23 cellular contexts compared by ENCODE assay signal in the genomic region with DNA sequence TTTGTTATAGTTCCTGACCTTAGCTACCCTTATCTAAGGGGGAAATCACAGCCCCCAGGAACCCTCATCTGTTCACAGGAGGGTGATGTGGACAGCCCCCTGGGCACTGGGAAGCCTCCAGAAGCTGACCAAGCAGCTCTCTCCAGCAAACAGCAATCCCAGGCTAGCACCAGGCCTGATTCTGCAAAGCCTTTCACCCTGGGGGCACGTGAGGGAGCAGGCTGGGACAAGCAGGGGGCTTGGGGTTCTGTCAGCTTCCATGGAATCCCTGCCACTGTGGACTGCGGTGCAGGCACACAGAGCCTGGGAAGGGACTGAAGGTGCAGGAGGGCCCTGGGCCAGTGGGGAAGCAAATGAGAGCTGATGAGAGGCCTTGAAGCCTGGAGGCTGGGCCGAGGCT. TPM values are rescaled to one million over a fixed set of nuclear protein-coding genes. Genes with fewer than 3 reads are reported as not detected.
DNase-seq lines count a peak whose midpoint lies in the region; ATAC-seq and TF ChIP-seq lines count a peak whose summit lies in the region.
"Had no signal": no experiment of that assay in that cellular context is flagged by ENCODE, and none has a peak within 500 bp of the region (broad histone marks: within the 10 kb centered on the region; RNA-seq: fewer than 3 reads in every experiment).

No MANE protein-coding gene starts in this region.

- POLR2A ChIA-PET in activated CD4-positive, alpha-beta T cell treated with anti-CD3 and anti-CD28 coated beads, Interleukin-2, amount 10 ng/mL, durations not matched to agents 7 days and 5 days (lab: Charles Lee) = interaction anchor here (0.6 kb wide), 1 partner anchor 10 kb away, joined by 4 read pairs; no protein-coding TSS in a partner anchor

- no peaks in the 10 kb centered on the region for H3K9me3 Mint-ChIP-seq in activated CD4-positive, alpha-beta T cell treated with anti-CD3 and anti-CD28 coated beads, Interleukin-2, amount 10 ng/mL, durations not matched to agents 7 days and 5 days
- H3K9me3 Mint-ChIP-seq in HFFc6 = no peaks in the 10 kb centered on the region
- H3K9me3 Mint-ChIP-seq in H9 = no peaks in the 10 kb centered on the region
- no peaks in the 10 kb centered on the region for H3K9me3 Mint-ChIP-seq in activated naive CD4-positive, alpha-beta T cell treated with anti-CD3 and anti-CD28 coated beads for 36 hours
- H3K9me3 Mint-ChIP-seq: CD4-positive, alpha-beta memory T cell had no signal

- intact Hi-C loops in gastrocnemius medialis (cut with DNase I; ENCODE audit: low total_unique reads) = no loop called here
- intact Hi-C loops in activated naive CD4-positive, alpha-beta T cell treated with anti-CD3 and anti-CD28 coated beads for 36 hours (cut with micrococcal nuclease) = no loop called here

- H2BK12ac ChIP-seq in mesenchymal stem cell (ENCODE audit: low read length in 2 of 2) (no peak overlapping the region), H9 (ENCODE audit: insufficient read length, low read depth, low read length) (no peak overlapping the region)

- H4K20me1 ChIP-seq in H9 (ENCODE audit: control insufficient read depth, insufficient read depth, insufficient read length) = no peaks in the 10 kb centered on the region

- H3K79me1 ChIP-seq in mesenchymal stem cell (replicated peaks; ENCODE audit: low read length, poor library complexity, severe bottlenecking) = peaks cover 6% of the 10 kb centered on the region
- H3K79me1 ChIP-seq in H9 (ENCODE audit: insufficient read depth, low read depth, low read length, poor library complexity, severe bottlenecking) = no peaks in the 10 kb centered on the region

- H3K27ac ChIP-seq in mesenchymal stem cell (ENCODE audit: low read length, poor library complexity, severe bottlenecking) (no peak overlapping the region), gastrocnemius medialis (peak overlapping the region; percentile 50 to 74 (median 58)), H9 (ENCODE audit: insufficient read length, low read depth, low read length) (no peak overlapping the region)
- H3K27ac ChIP-seq: 22Rv1, BLaER1, GM23248, HL-60 had no signal

- DNase-seq in activated CD4-positive, alpha-beta T cell treated with anti-CD3 and anti-CD28 coated beads, Interleukin-2, amount 10 ng/mL, durations not matched to agents 7 days and 5 days = no peak
- no peak for DNase-seq in activated CD4-positive, alpha-beta T cell treated with anti-CD3 and anti-CD28 coated beads, Interleukin-2, amount 50 U/mL, for 48 hours
- DNase-seq in HFFc6 = no peak
- DNase-seq in mesenchymal stem cell = no peak
- no peak for DNase-seq in gastrocnemius medialis
- DNase-seq in H9 = no peak
- no peak for DNase-seq in activated naive CD4-positive, alpha-beta T cell treated with anti-CD3 and anti-CD28 coated beads for 36 hours
- no peak for DNase-seq in NCI-H524 (lab: John Stamatoyannopoulos, UW)
- DNase-seq: ACHN; CD4-positive, alpha-beta memory T cell; KBM-7; NCI-H1105 treated with DMSO at 0.1 percent for 48 hours; NCI-H2081; NCI-H2171; NCI-H345; NCI-H524 treated with DMSO at 0.1 percent for 48 hours; NCI-H82; SHP77 had no signal

- H3K9me3 ChIP-seq in mesenchymal stem cell (ENCODE audit: control insufficient read depth, low read length) (no peaks in the 10 kb centered on the region), gastrocnemius medialis (no peaks in the 10 kb centered on the region), H9 (ENCODE audit: control insufficient read depth, low read depth, low read length) (no peaks in the 10 kb centered on the region)
- H3K9me3 ChIP-seq: BLaER1, HAP-1 had no signal

- 85% methylated on average over 3 of the region's 3 CpGs for WGBS in mesenchymal stem cell
- no CpG with 5 or more reads among the region's 3 CpGs for WGBS in H9 (ENCODE audit: extremely low coverage, insufficient read length, low lambda C conversion rate)

- H3K27me3 ChIP-seq in mesenchymal stem cell (ENCODE audit: control insufficient read depth in 1 of 2, insufficient read depth in 1 of 2, low read length in 2 of 2) (no peaks in the 10 kb centered on the region), gastrocnemius medialis (no peaks in the 10 kb centered on the region), H9 (ENCODE audit: insufficient read depth, low read length) (no peaks in the 10 kb centered on the region)
- H3K27me3 ChIP-seq: BLaER1 had no signal

- CTCF ChIA-PET in activated CD4-positive, alpha-beta T cell treated with anti-CD3 and anti-CD28 coated beads, Interleukin-2, amount 10 ng/mL, durations not matched to agents 7 days and 5 days (lab: Charles Lee) = interaction anchor here (0.7 to 5.3 kb wide), 7 partner anchors 8 to 262 kb away, joined by 3 to 38 read pairs (median 4); a partner anchor contains a TSS
- CTCF ChIA-PET in activated naive CD4-positive, alpha-beta T cell treated with anti-CD3 and anti-CD28 coated beads for 36 hours (lab: Charles Lee) = interaction anchor here (0.6 to 1.9 kb wide), 5 partner anchors 9 to 83 kb away, joined by 3 to 5 read pairs (median 4); no protein-coding TSS in a partner anchor

- H3K23ac ChIP-seq in mesenchymal stem cell (ENCODE audit: low read length in 2 of 2) (no peak overlapping the region), H9 (ENCODE audit: insufficient read length, low read depth, low read length) (no peak overlapping the region)

- H2AFZ ChIP-seq in mesenchymal stem cell (ENCODE audit: low read depth, low read length) (no peak overlapping the region), H9 (ENCODE audit: low read length) (no peak overlapping the region)
- H2AFZ ChIP-seq: GM23248 had no signal

- H3K27ac Mint-ChIP-seq in activated CD4-positive, alpha-beta T cell treated with anti-CD3 and anti-CD28 coated beads, Interleukin-2, amount 10 ng/mL, durations not matched to agents 7 days and 5 days = no peak overlapping the region
- H3K27ac Mint-ChIP-seq in HFFc6 (peak overlapping the region; percentile 54; the same call in 1 of the 2 replicates), H9 (no peak overlapping the region)
- no peak overlapping the region for H3K27ac Mint-ChIP-seq in activated naive CD4-positive, alpha-beta T cell treated with anti-CD3 and anti-CD28 coated beads for 36 hours

- no peak overlapping the region for H2BK20ac ChIP-seq in H9 (ENCODE audit: low read depth, low read length, poor library complexity, severe bottlenecking)

- H3K4me3 Mint-ChIP-seq in activated CD4-positive, alpha-beta T cell treated with anti-CD3 and anti-CD28 coated beads, Interleukin-2, amount 10 ng/mL, durations not matched to agents 7 days and 5 days = peak overlapping the region; percentile 22
- H3K4me3 Mint-ChIP-seq in HFFc6 (no peak overlapping the region), H9 (no peak overlapping the region)
- no peak overlapping the region for H3K4me3 Mint-ChIP-seq in activated naive CD4-positive, alpha-beta T cell treated with anti-CD3 and anti-CD28 coated beads for 36 hours

- H3K4me1 ChIP-seq in mesenchymal stem cell (ENCODE audit: control insufficient read depth, insufficient read depth, low read depth, low read length) = peaks cover 5% of the 10 kb centered on the region
- peaks cover 4 to 16% of the 10 kb centered on the region in 2 donors for H3K4me1 ChIP-seq in gastrocnemius medialis
- H3K4me1 ChIP-seq in H9 (ENCODE audit: insufficient read depth, low read length) = no peaks in the 10 kb centered on the region

- H2BK120ac ChIP-seq in mesenchymal stem cell (ENCODE audit: low read depth, low read length) = no peak overlapping the region
- H2BK120ac ChIP-seq in H9 (ENCODE audit: low read depth, low read length, poor library complexity, severe bottlenecking) = no peak overlapping the region

- no peak overlapping the region for H4K5ac ChIP-seq in H9 (ENCODE audit: insufficient read length, low read depth, low read length)

- H4K8ac ChIP-seq in mesenchymal stem cell (ENCODE audit: low read length) (no peak overlapping the region), H9 (replicated peaks; ENCODE audit: insufficient read length, low read depth, low read length) (no peak overlapping the region)

- H3K36me3 Mint-ChIP-seq in activated CD4-positive, alpha-beta T cell treated with anti-CD3 and anti-CD28 coated beads, Interleukin-2, amount 10 ng/mL, durations not matched to agents 7 days and 5 days (ENCODE audit: low read depth) = no peaks in the 10 kb centered on the region
- H3K36me3 Mint-ChIP-seq in HFFc6 (ENCODE audit: low read depth) (no peaks in the 10 kb centered on the region), H9 (ENCODE audit: insufficient read depth in 1 of 3, low read depth in 3 of 3) (peaks cover 0 to 5% (median 0%) of the 10 kb centered on the region in 3 experiments; a peak in 2 of 7 replicates)
- H3K36me3 Mint-ChIP-seq in activated naive CD4-positive, alpha-beta T cell treated with anti-CD3 and anti-CD28 coated beads for 36 hours (ENCODE audit: low read depth) = peaks cover 9% of the 10 kb centered on the region

- H3K4me1 Mint-ChIP-seq in activated CD4-positive, alpha-beta T cell treated with anti-CD3 and anti-CD28 coated beads, Interleukin-2, amount 10 ng/mL, durations not matched to agents 7 days and 5 days = peaks cover 25% of the 10 kb centered on the region
- H3K4me1 Mint-ChIP-seq in HFFc6 (ENCODE audit: low read depth) = peaks cover 37% of the 10 kb centered on the region
- peaks cover 14 to 17% of the 10 kb centered on the region in 2 experiments for H3K4me1 Mint-ChIP-seq in H9
- peaks cover 16% of the 10 kb centered on the region for H3K4me1 Mint-ChIP-seq in activated naive CD4-positive, alpha-beta T cell treated with anti-CD3 and anti-CD28 coated beads for 36 hours (ENCODE audit: low read depth)

- H3K14ac ChIP-seq in mesenchymal stem cell (ENCODE audit: low read length in 2 of 2) = no peak overlapping the region
- H3K14ac ChIP-seq in H9 (ENCODE audit: insufficient read depth, low read length) = no peak overlapping the region

- in situ Hi-C loops in gastrocnemius medialis (cut with MboI; ENCODE audit: low sequenced_read_pairs in 4 of 4) = no loop called here

- no peak overlapping the region for H2BK5ac ChIP-seq in mesenchymal stem cell (ENCODE audit: low read depth, low read length, poor library complexity, severe bottlenecking)
- H2BK5ac ChIP-seq in H9 (ENCODE audit: insufficient read length, low read length) = no peak overlapping the region

- H3K79me2 ChIP-seq in H9 (ENCODE audit: insufficient read depth, low read length) = 0 out of 2 replicates have a peak, but pooled peaks cover 2% of the 10 kb centered on the region

- H3K4me3 ChIP-seq in mesenchymal stem cell (ENCODE audit: insufficient read depth in 1 of 2, low read depth in 1 of 2, low read length in 2 of 2) = no peak overlapping the region
- no peak overlapping the region for H3K4me3 ChIP-seq in gastrocnemius medialis
- H3K4me3 ChIP-seq: BLaER1, GM23248, HAP-1 had no signal

- H3K4me2 ChIP-seq in mesenchymal stem cell (ENCODE audit: low read length, poor library complexity, severe bottlenecking) (no peak overlapping the region), H9 (ENCODE audit: insufficient read depth, insufficient read length, low read length) (no peak overlapping the region)
- H3K4me2 ChIP-seq: BLaER1 had no signal

- peaks cover 9% of the 10 kb centered on the region for H3K23me2 ChIP-seq in H9 (ENCODE audit: insufficient read length, low read depth, low read length, poor library complexity, severe bottlenecking)

- TF ChIP-seq POLR2A in gastrocnemius medialis (IDR thresholded peaks at IDR 0.05) = no peak

- H3K36me3 ChIP-seq in mesenchymal stem cell (ENCODE audit: control insufficient read depth in 1 of 2, insufficient read depth in 2 of 2, low read depth in 1 of 2, low read length in 2 of 2) = peaks cover 0 to 9% of the 10 kb centered on the region in 2 experiments
- H3K36me3 ChIP-seq in gastrocnemius medialis = no peaks in the 10 kb centered on the region
- H3K36me3 ChIP-seq: HAP-1 had no signal

- H3K56ac ChIP-seq in H9 (ENCODE audit: insufficient read length, low read depth, low read length) = no peak overlapping the region

- H2BK15ac ChIP-seq in mesenchymal stem cell (ENCODE audit: low read depth, poor library complexity, severe bottlenecking) (no peak overlapping the region), H9 (ENCODE audit: low read depth, low read length) (no peak overlapping the region)

- H3K4ac ChIP-seq in mesenchymal stem cell (ENCODE audit: low read depth in 1 of 2, low read length in 2 of 2) (no peak overlapping the region), H9 (ENCODE audit: low read depth, low read length) (no peak overlapping the region)

- no peak for TF ChIP-seq CTCF in HFFc6 (IDR thresholded peaks at IDR 0.05)
- TF ChIP-seq CTCF in gastrocnemius medialis (IDR thresholded peaks at IDR 0.05 in 4 of 5, conservative IDR thresholded peaks at IDR 0.05 in 1 of 5) = no peak
- TF ChIP-seq CTCF in H9 (conservative IDR thresholded peaks at IDR 0.05) = no peak

- H3K18ac ChIP-seq in mesenchymal stem cell (ENCODE audit: low read depth in 1 of 2, low read length in 2 of 2) = no peak overlapping the region
- H3K18ac ChIP-seq in H9 (ENCODE audit: insufficient read length, low read depth, low read length) = no peak overlapping the region

- no peak overlapping the region for H2AK5ac ChIP-seq in mesenchymal stem cell (ENCODE audit: low read length, severe bottlenecking)
- H2AK5ac ChIP-seq in H9 (ENCODE audit: insufficient read length, low read length) = no peak overlapping the region

- H3T11ph ChIP-seq in H9 (ENCODE audit: low read length) = no peak overlapping the region

- no peaks in the 10 kb centered on the region for H3K27me3 Mint-ChIP-seq in activated CD4-positive, alpha-beta T cell treated with anti-CD3 and anti-CD28 coated beads, Interleukin-2, amount 10 ng/mL, durations not matched to agents 7 days and 5 days
- no peaks in the 10 kb centered on the region; the same call in 1 of the 2 replicates for H3K27me3 Mint-ChIP-seq in HFFc6 (ENCODE audit: insufficient read depth)
- no peaks in the 10 kb centered on the region for H3K27me3 Mint-ChIP-seq in H9 (ENCODE audit: low read depth)
- H3K27me3 Mint-ChIP-seq in activated naive CD4-positive, alpha-beta T cell treated with anti-CD3 and anti-CD28 coated beads for 36 hours (ENCODE audit: low read depth) = no peaks in the 10 kb centered on the region
- H3K27me3 Mint-ChIP-seq: CD4-positive, alpha-beta memory T cell had no signal

- no peak overlapping the region for H4K91ac ChIP-seq in mesenchymal stem cell (ENCODE audit: low read length)
- no peak overlapping the region for H4K91ac ChIP-seq in H9 (ENCODE audit: insufficient read length, low read depth, low read length)

- ATAC-seq in gastrocnemius medialis = no peak

- peak overlapping the region; percentile 65 for H3K9ac ChIP-seq in mesenchymal stem cell (ENCODE audit: low read length)
- no peak overlapping the region for H3K9ac ChIP-seq in H9 (ENCODE audit: extremely low read depth, insufficient read length, low read length)
- H3K9ac ChIP-seq: BLaER1, GM23248 had no signal

RNA-seq across cellular contexts. Expression of a gene that starts 2.1 kb away (rescaled TPM):
- 10 to 100 TPM; 30.0 to 30.9 TPM for total RNA-seq in activated CD4-positive, alpha-beta T cell treated with anti-CD3 and anti-CD28 coated beads, Interleukin-2, amount 10 ng/mL, durations not matched to agents 7 days and 5 days
- total RNA-seq in HFFc6 (2021; fragmentation: NEBNext Ultra II Directional; extraction: Animal tissue kit (Norgen Biotek cat#: 25700)) = 10 to 100 TPM; 14.5 to 19.7 (median 17.1) TPM
- 16.4 TPM for polyA plus RNA-seq in mesenchymal stem cell (2013, experiment 1 of 2)
- polyA plus RNA-seq in mesenchymal stem cell (2013, experiment 2 of 2) = 15.1 TPM
- total RNA-seq in gastrocnemius medialis (1 to 10 TPM; 4.6 to 8.0 (median 6.5) TPM), H9 (2021) (36.1 and 37.4 TPM in 2 replicates)
- total RNA-seq in activated naive CD4-positive, alpha-beta T cell treated with anti-CD3 and anti-CD28 coated beads for 36 hours = 10 to 100 TPM; 38.9 to 40.8 TPM

RNA-seq across cellular contexts. Expression of a gene that starts 13.1 kb away (rescaled TPM):
- 100 to 1,000 TPM in 1 of 2 experiments, 10 to 100 TPM in 1; 94.7 to 116 TPM for total RNA-seq in activated CD4-positive, alpha-beta T cell treated with anti-CD3 and anti-CD28 coated beads, Interleukin-2, amount 10 ng/mL, durations not matched to agents 7 days and 5 days
- 10 to 100 TPM; 81.4 to 96.7 (median 85.6) TPM for total RNA-seq in HFFc6 (2021; fragmentation: NEBNext Ultra II Directional; extraction: Animal tissue kit (Norgen Biotek cat#: 25700))
- polyA plus RNA-seq in mesenchymal stem cell (2013, experiment 1 of 2) = 39.3 TPM
- polyA plus RNA-seq in mesenchymal stem cell (2013, experiment 2 of 2) = 37.2 TPM
- total RNA-seq in gastrocnemius medialis = 100 to 1,000 TPM in 2 of 4 donors, 10 to 100 TPM in 2; 65.2 to 128 (median 102) TPM
- 105 and 106 TPM in 2 replicates for total RNA-seq in H9 (2021)
- total RNA-seq in activated naive CD4-positive, alpha-beta T cell treated with anti-CD3 and anti-CD28 coated beads for 36 hours = 10 to 100 TPM; 90.8 to 97.6 TPM

RNA-seq across cellular contexts. Expression of a gene that starts 30.3 kb away (rescaled TPM):
- total RNA-seq in activated CD4-positive, alpha-beta T cell treated with anti-CD3 and anti-CD28 coated beads, Interleukin-2, amount 10 ng/mL, durations not matched to agents 7 days and 5 days = 100 to 1,000 TPM; 158 to 172 TPM
- total RNA-seq in HFFc6 (2021; fragmentation: NEBNext Ultra II Directional; extraction: Animal tissue kit (Norgen Biotek cat#: 25700)) = 10 to 100 TPM; 57.8 to 72.3 (median 66.4) TPM
- polyA plus RNA-seq in mesenchymal stem cell (2013, experiment 1 of 2) = 77.1 TPM
- polyA plus RNA-seq in mesenchymal stem cell (2013, experiment 2 of 2) = 76.9 TPM
- total RNA-seq in gastrocnemius medialis (10 to 100 TPM; 38.0 to 77.4 (median 46.9) TPM), H9 (2021) (24.9 and 26.4 TPM in 2 replicates)
- total RNA-seq in activated naive CD4-positive, alpha-beta T cell treated with anti-CD3 and anti-CD28 coated beads for 36 hours = 100 to 1,000 TPM; 142 TPM

RNA-seq across cellular contexts. Expression of a gene that starts 45.0 kb away (rescaled TPM):
- total RNA-seq in activated CD4-positive, alpha-beta T cell treated with anti-CD3 and anti-CD28 coated beads, Interleukin-2, amount 10 ng/mL, durations not matched to agents 7 days and 5 days = 100 to 1,000 TPM; 103 to 108 TPM
- 10 to 100 TPM; 27.6 to 33.1 (median 30.7) TPM for total RNA-seq in HFFc6 (2021; fragmentation: NEBNext Ultra II Directional; extraction: Animal tissue kit (Norgen Biotek cat#: 25700))
- polyA plus RNA-seq in mesenchymal stem cell (2013, experiment 1 of 2) = 37.2 TPM
- 35.2 TPM for polyA plus RNA-seq in mesenchymal stem cell (2013, experiment 2 of 2)
- total RNA-seq in gastrocnemius medialis (100 to 1,000 TPM in 1 of 4 donors, 10 to 100 TPM in 3; 45.9 to 132 (median 87.3) TPM), H9 (2021) (15.2 and 15.6 TPM in 2 replicates)
- 10 to 100 TPM; 62.9 to 68.5 TPM for total RNA-seq in activated naive CD4-positive, alpha-beta T cell treated with anti-CD3 and anti-CD28 coated beads for 36 hours

Comparison
In these comparisons a context has a peak if more than half of its experiments do, and no peak if none do; other contexts are left out.
1. H3K27ac ChIP-seq: peak in gastrocnemius medialis (4 of 4); none in mesenchymal stem cell (single experiment) and H9 (single experiment).